In genomic region chr2:188976545-188977268, GRCh38 we compare ENCODE assay signal across 9 cellular contexts. TPM values are rescaled to one million over a fixed set of nuclear protein-coding genes. Genes with fewer than 3 reads are reported as not detected.
DNase-seq lines count a peak whose midpoint lies in the region; ATAC-seq and TF ChIP-seq lines count a peak whose summit lies in the region.
"Had no signal": no experiment of that assay in that cellular context is flagged by ENCODE, and none has a peak within 500 bp of the region (broad histone marks: within the 10 kb centered on the region; RNA-seq: fewer than 3 reads in every experiment).

No MANE protein-coding gene starts in this region.

- peak overlapping the region; percentile 67 for H3K4me3 ChIP-seq in brain microvascular endothelial cell (ENCODE audit: low read depth, low read length)
- H3K4me3 ChIP-seq in left lung = peak overlapping the region; percentile 25 to 27
- H3K4me3 ChIP-seq in transverse colon = peak overlapping the region; percentile 12 to 53 (median 38)

- peaks cover 19% of the 10 kb centered on the region for H3K4me1 Mint-ChIP-seq in activated naive CD4-positive, alpha-beta T cell treated with anti-CD3 and anti-CD28 coated beads for 36 hours (ENCODE audit: low read depth)
- H3K4me1 Mint-ChIP-seq: stimulated activated memory B cell treated with anti-CD40 and anti-IgM and Interleukin-4, amounts not matched to agents 10 μg/mL and 1 μg/mL and 100 μg/mL, for 72 hours had no signal

- no peaks in the 10 kb centered on the region for H3K9me3 ChIP-seq in left lung
- H3K9me3 ChIP-seq in transverse colon = no peaks in the 10 kb centered on the region

- in situ Hi-C loops in brain microvascular endothelial cell (cut with HindIII; ENCODE audit: low pct_ligation_motif_present, low sequenced_read_pairs) (loop anchor here (25.0 kb wide), 1 partner anchor 439 kb away; no protein-coding TSS in a partner anchor), transverse colon (cut with MboI; ENCODE audit: low pct_ligation_motif_present in 1 of 4, low pct_unique_long_range_greater_than_20kb in 1 of 4, low sequenced_read_pairs in 3 of 4) (loop anchor here in 2 of 4 donors (5.0 to 10.0 kb wide), 2 partner anchors 452 to 454 kb away; no protein-coding TSS in a partner anchor)

- H3K27ac Mint-ChIP-seq in activated naive CD4-positive, alpha-beta T cell treated with anti-CD3 and anti-CD28 coated beads for 36 hours = no peak overlapping the region
- H3K27ac Mint-ChIP-seq: stimulated activated memory B cell treated with anti-CD40 and anti-IgM and Interleukin-4, amounts not matched to agents 10 μg/mL and 1 μg/mL and 100 μg/mL, for 72 hours had no signal

- TF ChIP-seq CTCF in brain microvascular endothelial cell (IDR thresholded peaks at IDR 0.05; ENCODE audit: low read depth, low read length, missing control alignments) (peak; percentile 59), left lung (IDR thresholded peaks at IDR 0.05) (peak in 1 of 2 donors; percentile 37), transverse colon (IDR thresholded peaks at IDR 0.05) (peak; percentile 47 to 79 (median 56))

- H3K27me3 ChIP-seq in brain microvascular endothelial cell (replicated peaks) (no peaks in the 10 kb centered on the region), left lung (no peaks in the 10 kb centered on the region), transverse colon (no peaks in the 10 kb centered on the region)

- peaks cover 23% of the 10 kb centered on the region for H3K27me3 Mint-ChIP-seq in activated naive CD4-positive, alpha-beta T cell treated with anti-CD3 and anti-CD28 coated beads for 36 hours (ENCODE audit: low read depth)
- H3K27me3 Mint-ChIP-seq: stimulated activated memory B cell treated with anti-CD40 and anti-IgM and Interleukin-4, amounts not matched to agents 10 μg/mL and 1 μg/mL and 100 μg/mL, for 72 hours had no signal

- no peak for ATAC-seq in left lung
- ATAC-seq: stimulated activated memory B cell treated with anti-CD40 and anti-IgM and Interleukin-4, amounts not matched to agents 10 μg/mL and 1 μg/mL and 100 μg/mL, for 72 hours had no signal

- H3K4me1 ChIP-seq in left lung (no peaks in the 10 kb centered on the region), transverse colon (peaks cover 0 to 20% (median 3%) of the 10 kb centered on the region in 4 donors)

- no peak for TF ChIP-seq POLR2A in transverse colon (IDR thresholded peaks at IDR 0.05)

- H3K9me3 Mint-ChIP-seq in activated naive CD4-positive, alpha-beta T cell treated with anti-CD3 and anti-CD28 coated beads for 36 hours = no peaks in the 10 kb centered on the region
- H3K9me3 Mint-ChIP-seq: stimulated activated memory B cell treated with anti-CD40 and anti-IgM and Interleukin-4, amounts not matched to agents 10 μg/mL and 1 μg/mL and 100 μg/mL, for 72 hours had no signal

- H3K36me3 ChIP-seq in brain microvascular endothelial cell (replicated peaks) (no peaks in the 10 kb centered on the region), left lung (no peaks in the 10 kb centered on the region), transverse colon (no peaks in the 10 kb centered on the region)

- no peak overlapping the region for H3K4me3 Mint-ChIP-seq in activated naive CD4-positive, alpha-beta T cell treated with anti-CD3 and anti-CD28 coated beads for 36 hours
- H3K4me3 Mint-ChIP-seq: stimulated activated memory B cell treated with anti-CD40 and anti-IgM and Interleukin-4, amounts not matched to agents 10 μg/mL and 1 μg/mL and 100 μg/mL, for 72 hours had no signal

- peak; percentile 0 for DNase-seq in NCI-H1436 (lab: John Stamatoyannopoulos, UW)
- no peak for DNase-seq in NCI-H1436 treated with DMSO at 0.1 percent for 48 hours (lab: John Stamatoyannopoulos, UW)
- DNase-seq in brain microvascular endothelial cell = peak; percentile 35
- no peak for DNase-seq in left lung
- no peak for DNase-seq in transverse colon
- no peak for DNase-seq in activated gamma-delta T cell (lab: John Stamatoyannopoulos, UW)
- no peak for DNase-seq in iPS-NIHi11 (ENCODE audit: low spot score)
- no peak for DNase-seq in activated naive CD4-positive, alpha-beta T cell treated with anti-CD3 and anti-CD28 coated beads for 36 hours

- CTCF ChIA-PET in activated naive CD4-positive, alpha-beta T cell treated with anti-CD3 and anti-CD28 coated beads for 36 hours (lab: Charles Lee) = interaction anchor here (0.6 to 1.4 kb wide), 3 partner anchors 12 to 45 kb away, joined by 3 to 5 read pairs (median 3); no protein-coding TSS in a partner anchor

- WGBS in transverse colon (ENCODE audit: low coverage in 1 of 2), 2 donors = 38 to 39% methylated on average over 8 of the region's 8 CpGs

- intact Hi-C loops in left lung (cut with DNase I) (loop anchor here in 1 of 2 donors (10.0 kb wide), 1 partner anchor 452 kb away; no protein-coding TSS in a partner anchor), transverse colon (cut with DNase I; ENCODE audit: low total_unique reads) (loop anchor here (2.0 to 5.0 kb wide), 2 partner anchors 190 to 449 kb away; no protein-coding TSS in a partner anchor)
- intact Hi-C loops in activated naive CD4-positive, alpha-beta T cell treated with anti-CD3 and anti-CD28 coated beads for 36 hours (cut with micrococcal nuclease) = loop anchor here (5.0 to 10.0 kb wide), 3 partner anchors 326 to 678 kb away; no protein-coding TSS in a partner anchor

- H3K27ac ChIP-seq in brain microvascular endothelial cell (peak overlapping the region; percentile 78), left lung (peak overlapping the region in 1 of 2 donors; percentile 88), transverse colon (peak overlapping the region; percentile 78 to 88 (median 82))

- no peak for TF ChIP-seq EP300 in transverse colon (IDR thresholded peaks at IDR 0.05; ENCODE audit: low read depth)

- H3K36me3 Mint-ChIP-seq in activated naive CD4-positive, alpha-beta T cell treated with anti-CD3 and anti-CD28 coated beads for 36 hours (ENCODE audit: low read depth) = no peaks in the 10 kb centered on the region
- H3K36me3 Mint-ChIP-seq: stimulated activated memory B cell treated with anti-CD40 and anti-IgM and Interleukin-4, amounts not matched to agents 10 μg/mL and 1 μg/mL and 100 μg/mL, for 72 hours had no signal

RNA-seq across cellular contexts. Expression of gene COL3A1, which starts 2.5 kb away (rescaled TPM):
- 1,000 to 10,000 TPM; 1,354 to 5,576 TPM for total RNA-seq in left lung
- total RNA-seq in transverse colon = 100 to 1,000 TPM; 103 to 424 (median 114) TPM
- not detected for total RNA-seq in activated naive CD4-positive, alpha-beta T cell treated with anti-CD3 and anti-CD28 coated beads for 36 hours

Comparison
In these comparisons a context has a peak if more than half of its experiments do, and no peak if none do; other contexts are left out.
1. DNase-seq: peak in NCI-H1436 (single experiment) and brain microvascular endothelial cell (single experiment); none in NCI-H1436 treated with DMSO at 0.1 percent for 48 hours (single experiment), left lung (0 of 2), transverse colon (single experiment), activated gamma-delta T cell (single experiment), iPS-NIHi11 (single experiment) and activated naive CD4-positive, alpha-beta T cell treated with anti-CD3 and anti-CD28 coated beads for 36 hours (single experiment).
2. RNA of gene COL3A1, which starts 2.5 kb away (total RNA-seq): 1,354 to 5,576 TPM in left lung and 103 to 424 TPM in transverse colon; not detected in activated naive CD4-positive, alpha-beta T cell treated with anti-CD3 and anti-CD28 coated beads for 36 hours; every median in the first group is over 100 times any median in the second.
3. Peak in every context shown above with its lines, with median percentiles within 50 percentile points of each other: H3K4me3 ChIP-seq.